In the genomic region with DNA sequence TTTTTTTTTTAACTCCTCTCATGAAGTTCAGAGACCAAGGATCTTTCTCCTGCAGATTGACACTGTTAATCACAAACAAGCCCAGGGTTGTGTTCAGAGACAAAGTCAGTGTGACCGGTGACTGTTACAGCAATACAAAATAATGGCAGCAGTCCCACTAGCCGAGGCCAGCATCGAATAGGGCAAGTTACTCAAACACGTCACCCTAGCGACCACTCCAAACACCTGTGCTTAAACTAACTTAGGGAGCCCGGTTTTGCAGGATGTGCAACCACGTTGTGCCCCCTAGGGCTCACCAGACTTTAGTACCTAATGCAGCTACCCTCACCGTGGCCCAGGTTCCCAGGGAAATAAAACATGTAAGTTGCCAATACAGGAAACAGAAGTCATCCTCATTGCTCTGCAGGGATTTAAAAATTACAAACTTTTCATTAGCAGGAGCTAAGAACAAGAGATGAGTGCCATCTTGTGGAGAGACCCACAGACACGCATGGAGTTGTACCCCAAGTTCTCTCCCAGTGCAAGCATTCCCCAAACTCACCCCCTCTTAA, we compare ENCODE assay signal across 1 cellular context.
TF ChIP-seq lines count a peak whose summit lies in the region.

No MANE protein-coding gene starts in this region.

TF ChIP-seq in K562, 482 proteins besides CTCF, POLR2A, EP300 and RAD21:
- TF ChIP-seq DDX20 (tag; IDR thresholded peaks at IDR 0.05; ENCODE audit: low read depth) = no peak
- TF ChIP-seq POLR2G (IDR thresholded peaks at IDR 0.05; ENCODE audit: low read depth, low read length) = no peak
- TF ChIP-seq ZNF224 (CRISPR knock-in tag; IDR thresholded peaks at IDR 0.05) = no peak
- no peak for TF ChIP-seq TEAD2 (tag; IDR thresholded peaks at IDR 0.05)
- TF ChIP-seq NKRF (IDR thresholded peaks at IDR 0.05; ENCODE audit: borderline replicate concordance) = no peak
- TF ChIP-seq SREBF2 (CRISPR knock-in tag; IDR thresholded peaks at IDR 0.05) = no peak
- TF ChIP-seq ZNF280A (IDR thresholded peaks at IDR 0.05; ENCODE audit: low read depth, partially characterized antibody) = no peak
- TF ChIP-seq AFF1 (IDR thresholded peaks at IDR 0.05; ENCODE audit: low read depth in 1 of 2, partially characterized antibody in 2 of 2) = no peak
- TF ChIP-seq EGR1 (conservative IDR thresholded peaks at IDR 0.05) = no peak
- TF ChIP-seq, protein P1, sequence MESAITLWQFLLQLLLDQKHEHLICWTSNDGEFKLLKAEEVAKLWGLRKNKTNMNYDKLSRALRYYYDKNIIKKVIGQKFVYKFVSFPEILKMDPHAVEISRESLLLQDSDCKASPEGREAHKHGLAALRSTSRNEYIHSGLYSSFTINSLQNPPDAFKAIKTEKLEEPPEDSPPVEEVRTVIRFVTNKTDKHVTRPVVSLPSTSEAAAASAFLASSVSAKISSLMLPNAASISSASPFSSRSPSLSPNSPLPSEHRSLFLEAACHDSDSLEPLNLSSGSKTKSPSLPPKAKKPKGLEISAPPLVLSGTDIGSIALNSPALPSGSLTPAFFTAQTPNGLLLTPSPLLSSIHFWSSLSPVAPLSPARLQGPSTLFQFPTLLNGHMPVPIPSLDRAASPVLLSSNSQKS (CRISPR knock-in tag; IDR thresholded peaks at IDR 0.05) = no peak
- no peak for TF ChIP-seq KLF13 (tag; IDR thresholded peaks at IDR 0.05; ENCODE audit: borderline replicate concordance, low read depth)
- TF ChIP-seq, protein P2, sequence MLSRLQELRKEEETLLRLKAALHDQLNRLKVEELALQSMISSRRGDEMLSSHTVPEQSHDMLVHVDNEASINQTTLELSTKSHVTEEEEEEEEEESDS (CRISPR knock-in tag; IDR thresholded peaks at IDR 0.05) = no peak
- no peak for TF ChIP-seq SMARCB1 (IDR thresholded peaks at IDR 0.05; ENCODE audit: insufficient read length, low read depth)
- TF ChIP-seq YBX1 (IDR thresholded peaks at IDR 0.05) = no peak
- no peak for TF ChIP-seq NRF1 (conservative IDR thresholded peaks at IDR 0.05 in 1 of 2, IDR thresholded peaks at IDR 0.05 in 1 of 2)
- TF ChIP-seq MYNN (IDR thresholded peaks at IDR 0.05) = no peak
- TF ChIP-seq MYNN (CRISPR knock-in tag; IDR thresholded peaks at IDR 0.05) = no peak
- no peak for TF ChIP-seq NR3C1 (CRISPR knock-in tag; IDR thresholded peaks at IDR 0.05)
- no peak for TF ChIP-seq NFIC (IDR thresholded peaks at IDR 0.05)
